9 cellular contexts compared by ENCODE assay signal in genomic region chrX:44344194-44344593, GRCh38. TPM values are rescaled to one million over a fixed set of nuclear protein-coding genes. Genes with fewer than 3 reads are reported as not detected.
DNase-seq lines count a peak whose midpoint lies in the region; ATAC-seq and TF ChIP-seq lines count a peak whose summit lies in the region.
"Had no signal": no experiment of that assay in that cellular context is flagged by ENCODE, and none has a peak within 500 bp of the region (broad histone marks: within the 10 kb centered on the region; RNA-seq: fewer than 3 reads in every experiment).

No MANE protein-coding gene starts in this region.

- no peak overlapping the region for H3K4me3 ChIP-seq in body of pancreas
- H3K4me3 ChIP-seq in thyroid gland (replicated peaks in 1 of 3) = no peak overlapping the region

- no peak for TF ChIP-seq CTCF in body of pancreas (IDR thresholded peaks at IDR 0.05)
- TF ChIP-seq CTCF in nephron (IDR thresholded peaks at IDR 0.05; ENCODE audit: unreplicated experiment in 3 of 3) = no peak
- TF ChIP-seq CTCF in thyroid gland (IDR thresholded peaks at IDR 0.05) = no peak

- H3K4me1 ChIP-seq in body of pancreas (no peaks in the 10 kb centered on the region), thyroid gland (no peaks in the 10 kb centered on the region)

- intact Hi-C loops in body of pancreas (cut with DNase I) = no loop called here
- intact Hi-C loops in thyroid gland (cut with DNase I) = no loop called here

- no peak overlapping the region for H3K27ac ChIP-seq in body of pancreas
- no peak overlapping the region for H3K27ac ChIP-seq in thyroid gland

- H3K36me3 ChIP-seq in body of pancreas (replicated peaks in 1 of 2; ENCODE audit: insufficient read depth in 1 of 2, low read depth in 2 of 2) (no peaks in the 10 kb centered on the region), thyroid gland (no peaks in the 10 kb centered on the region)
- H3K36me3 ChIP-seq: tibial nerve had no signal

- no peaks in the 10 kb centered on the region for H3K9me3 Mint-ChIP-seq in nephron

- DNase-seq in T-helper 22 cell (ENCODE audit: low read depth) = peak; percentile 48
- peak in 3 of 4 donors; percentile 12 to 35 (median 13) for DNase-seq in body of pancreas
- peak; percentile 1 to 4 for DNase-seq in thyroid gland
- DNase-seq in MV-4-11 (lab: John Stamatoyannopoulos, UW) = no peak
- DNase-seq in SIG-M5 (lab: John Stamatoyannopoulos, UW) = no peak
- DNase-seq in inferior parietal cortex (ENCODE audit: extremely low spot score) = no peak

- WGBS in body of pancreas, 2 donors = 44 to 58% methylated on average over 13 to 16 of the region's 16 CpGs
- WGBS in thyroid gland, 2 donors = 61 to 64% methylated on average over 15 to 16 of the region's 16 CpGs

- ATAC-seq in GM18909 (IDR thresholded peaks at IDR 0.05; ENCODE audit: poor library complexity, unreplicated experiment) (peak; percentile 64), body of pancreas (no peak)

- TF ChIP-seq POLR2A in body of pancreas (IDR thresholded peaks at IDR 0.05) (no peak), thyroid gland (IDR thresholded peaks at IDR 0.05) (no peak)

- H3K27me3 ChIP-seq in body of pancreas (no peaks in the 10 kb centered on the region), thyroid gland (no peaks in the 10 kb centered on the region)

- no peaks in the 10 kb centered on the region for H3K36me3 Mint-ChIP-seq in nephron (ENCODE audit: low read depth)

- no peaks in the 10 kb centered on the region for H3K27me3 Mint-ChIP-seq in nephron (ENCODE audit: low read depth)

- no peaks in the 10 kb centered on the region for H3K9me3 ChIP-seq in body of pancreas
- no peaks in the 10 kb centered on the region for H3K9me3 ChIP-seq in thyroid gland
- H3K9me3 ChIP-seq: tibial nerve had no signal

- peak overlapping the region; percentile 82 to 87 (median 84) for H3K4me3 Mint-ChIP-seq in nephron

- peaks cover 4% of the 10 kb centered on the region for H3K4me1 Mint-ChIP-seq in nephron

- peak overlapping the region; percentile 10 to 61 (median 57) for H3K27ac Mint-ChIP-seq in nephron

RNA-seq across cellular contexts. Expression of gene EFHC2, which starts 0.7 kb away (rescaled TPM):
- total RNA-seq in body of pancreas (1 to 10 TPM in 1 of 2 donors, not detected in 1; 2.1 TPM), thyroid gland (1 to 10 TPM; 4.7 to 8.6 (median 5.9) TPM)

Comparison
In these comparisons a context has a peak if more than half of its experiments do, and no peak if none do; other contexts are left out.
1. DNase-seq: peak in T-helper 22 cell (single experiment), body of pancreas (3 of 4) and thyroid gland (2 of 2); none in MV-4-11 (single experiment), SIG-M5 (single experiment) and inferior parietal cortex (single experiment).